12 cellular contexts compared by ENCODE assay signal in the genomic region with DNA sequence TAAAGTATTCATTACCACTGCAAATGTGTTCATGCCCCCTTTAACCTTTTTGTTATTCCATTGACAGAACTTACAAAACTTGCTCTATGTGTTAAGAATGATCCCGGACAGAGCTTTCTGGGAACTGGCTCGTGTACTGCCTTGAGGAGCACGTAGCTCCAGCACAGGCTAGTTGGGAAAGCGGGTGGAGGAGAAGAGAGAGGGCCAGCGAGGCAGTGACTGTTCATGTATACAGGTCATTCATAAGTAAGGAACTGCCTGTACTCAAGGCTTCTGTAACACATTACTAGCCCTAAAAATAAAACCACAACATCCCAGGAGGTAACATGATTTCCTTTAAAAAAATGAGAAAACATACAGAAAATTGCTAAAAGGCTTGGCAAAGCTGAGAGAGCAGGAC.
DNase-seq lines count a peak whose midpoint lies in the region; ATAC-seq, FAIRE-seq and TF ChIP-seq lines count a peak whose summit lies in the region.
"Had no signal": no experiment of that assay in that cellular context is flagged by ENCODE, and none has a peak within 500 bp of the region (broad histone marks: within the 10 kb centered on the region; RNA-seq: fewer than 3 reads in every experiment).

No MANE protein-coding gene starts in this region.

- intact Hi-C loops in natural killer cell (cut with micrococcal nuclease) = loop anchor here (5.0 kb wide), 1 partner anchor 784 kb away; no protein-coding TSS in a partner anchor

- H3K27ac Mint-ChIP-seq in natural killer cell treated with Interleukin-12 subunit alpha and Interleukin-12 subunit beta and Interleukin-15 and Interleukin-18, amount 100 ng/mL, for 72 hours = peak overlapping the region; percentile 67 to 88
- H3K27ac Mint-ChIP-seq in natural killer cell = peak overlapping the region in 1 of 2 donors; percentile 72
- H3K27ac Mint-ChIP-seq in neural crest cell (ENCODE audit: unreplicated experiment) = peak overlapping the region; percentile 93
- H3K27ac Mint-ChIP-seq in glutamatergic neuron (ENCODE audit: unreplicated experiment) = no peak overlapping the region
- H3K27ac Mint-ChIP-seq: HFFc6 had no signal

- H3K36me3 Mint-ChIP-seq in natural killer cell treated with Interleukin-12 subunit alpha and Interleukin-12 subunit beta and Interleukin-15 and Interleukin-18, amount 100 ng/mL, for 72 hours = peaks cover 7% of the 10 kb centered on the region
- H3K36me3 Mint-ChIP-seq in natural killer cell (peaks cover 19% of the 10 kb centered on the region), neural crest cell (ENCODE audit: low read depth) (peaks cover 6% of the 10 kb centered on the region), glutamatergic neuron (ENCODE audit: unreplicated experiment) (no peaks in the 10 kb centered on the region)

- H3K4me1 ChIP-seq in small intestine (ENCODE audit: control insufficient read depth in 2 of 2, insufficient read depth in 1 of 2, low read depth in 1 of 2, low read length in 1 of 2) = no peaks in the 10 kb centered on the region
- H3K4me1 ChIP-seq: vagina had no signal

- DNase-seq in natural killer cell treated with Interleukin-12 subunit alpha and Interleukin-12 subunit beta and Interleukin-15 and Interleukin-18, amount 100 ng/mL, for 72 hours (ENCODE audit: low spot score) = no peak
- DNase-seq in natural killer cell = no peak
- peak; percentile 18 for DNase-seq in neural crest cell (ENCODE audit: low read depth, low spot score)
- no peak for DNase-seq in glutamatergic neuron
- no peak for DNase-seq in stimulated activated CD4-positive, alpha-beta T cell treated with anti-CD3 and anti-CD28 coated beads, Interleukin-1b, Interleukin-23, amount 100 ng/mL, for 48 hours
- no peak for DNase-seq in small intestine
- DNase-seq: HFFc6, NCI-H1105 treated with DMSO at 0.1 percent for 48 hours, SIG-M5 had no signal

- no peak overlapping the region for H3K4me3 ChIP-seq in small intestine (ENCODE audit: low read depth in 1 of 2, low read length in 2 of 2)
- H3K4me3 ChIP-seq: vagina had no signal

- H3K4me3 Mint-ChIP-seq in natural killer cell treated with Interleukin-12 subunit alpha and Interleukin-12 subunit beta and Interleukin-15 and Interleukin-18, amount 100 ng/mL, for 72 hours = no peak overlapping the region
- no peak overlapping the region for H3K4me3 Mint-ChIP-seq in natural killer cell
- peak overlapping the region; percentile 62 for H3K4me3 Mint-ChIP-seq in neural crest cell
- H3K4me3 Mint-ChIP-seq in glutamatergic neuron (ENCODE audit: unreplicated experiment) = no peak overlapping the region
- H3K4me3 Mint-ChIP-seq: HFFc6 had no signal

- peaks cover 8 to 9% of the 10 kb centered on the region in 2 donors for H3K36me3 ChIP-seq in small intestine (ENCODE audit: control insufficient read depth in 2 of 2, insufficient read depth in 2 of 2, low read length in 2 of 2)

- TF ChIP-seq CTCF in natural killer cell (IDR thresholded peaks at IDR 0.05) (no peak), neural crest cell (conservative IDR thresholded peaks at IDR 0.05) (no peak), glutamatergic neuron (IDR thresholded peaks at IDR 0.05; ENCODE audit: partially characterized antibody, unreplicated experiment) (no peak)

- no peaks in the 10 kb centered on the region for H3K27me3 ChIP-seq in small intestine (ENCODE audit: control insufficient read depth in 2 of 2, insufficient read depth in 2 of 2, low read length in 2 of 2)
- H3K27me3 ChIP-seq: vagina had no signal

- H3K4me1 Mint-ChIP-seq in natural killer cell treated with Interleukin-12 subunit alpha and Interleukin-12 subunit beta and Interleukin-15 and Interleukin-18, amount 100 ng/mL, for 72 hours (ENCODE audit: low read depth in 2 of 2) = peaks cover 20 to 24% of the 10 kb centered on the region in 2 donors
- H3K4me1 Mint-ChIP-seq in natural killer cell = peaks cover 24 to 48% of the 10 kb centered on the region in 2 donors
- peaks cover 55% of the 10 kb centered on the region for H3K4me1 Mint-ChIP-seq in neural crest cell
- H3K4me1 Mint-ChIP-seq in glutamatergic neuron (ENCODE audit: low read depth, unreplicated experiment) = peaks cover 6% of the 10 kb centered on the region

- FAIRE-seq in small intestine (lab: Jason Lieb, UNC) = no peak

- H3K9me3 ChIP-seq in small intestine (ENCODE audit: control insufficient read depth, low read depth) = no peaks in the 10 kb centered on the region
- H3K9me3 ChIP-seq: vagina had no signal

- no peak overlapping the region for H3K27ac ChIP-seq in small intestine (ENCODE audit: low read depth in 1 of 2, low read length in 1 of 2)
- H3K27ac ChIP-seq: vagina had no signal

- no peaks in the 10 kb centered on the region for H3K27me3 Mint-ChIP-seq in natural killer cell treated with Interleukin-12 subunit alpha and Interleukin-12 subunit beta and Interleukin-15 and Interleukin-18, amount 100 ng/mL, for 72 hours
- H3K27me3 Mint-ChIP-seq in natural killer cell (ENCODE audit: low read depth in 2 of 2) (no peaks in the 10 kb centered on the region), neural crest cell (ENCODE audit: low read depth) (no peaks in the 10 kb centered on the region), glutamatergic neuron (ENCODE audit: unreplicated experiment) (no peaks in the 10 kb centered on the region)

- H3K9me3 Mint-ChIP-seq in natural killer cell treated with Interleukin-12 subunit alpha and Interleukin-12 subunit beta and Interleukin-15 and Interleukin-18, amount 100 ng/mL, for 72 hours = no peaks in the 10 kb centered on the region
- H3K9me3 Mint-ChIP-seq in natural killer cell = no peaks in the 10 kb centered on the region
- peaks cover 4% of the 10 kb centered on the region for H3K9me3 Mint-ChIP-seq in neural crest cell
- no peaks in the 10 kb centered on the region for H3K9me3 Mint-ChIP-seq in glutamatergic neuron (ENCODE audit: unreplicated experiment)
- H3K9me3 Mint-ChIP-seq: HFFc6 had no signal

- no peak for ATAC-seq in natural killer cell treated with Interleukin-12 subunit alpha and Interleukin-12 subunit beta and Interleukin-15 and Interleukin-18, amount 100 ng/mL, for 72 hours
- ATAC-seq in natural killer cell (no peak), esophagus mucosa (peak; percentile 62), HG03095 (IDR thresholded peaks at IDR 0.05; ENCODE audit: unreplicated experiment) (no peak)

- WGBS in small intestine, 3 donors = 87 to 92% (median 89%) methylated on average over 5 of the region's 5 CpGs
